In the genomic region with DNA sequence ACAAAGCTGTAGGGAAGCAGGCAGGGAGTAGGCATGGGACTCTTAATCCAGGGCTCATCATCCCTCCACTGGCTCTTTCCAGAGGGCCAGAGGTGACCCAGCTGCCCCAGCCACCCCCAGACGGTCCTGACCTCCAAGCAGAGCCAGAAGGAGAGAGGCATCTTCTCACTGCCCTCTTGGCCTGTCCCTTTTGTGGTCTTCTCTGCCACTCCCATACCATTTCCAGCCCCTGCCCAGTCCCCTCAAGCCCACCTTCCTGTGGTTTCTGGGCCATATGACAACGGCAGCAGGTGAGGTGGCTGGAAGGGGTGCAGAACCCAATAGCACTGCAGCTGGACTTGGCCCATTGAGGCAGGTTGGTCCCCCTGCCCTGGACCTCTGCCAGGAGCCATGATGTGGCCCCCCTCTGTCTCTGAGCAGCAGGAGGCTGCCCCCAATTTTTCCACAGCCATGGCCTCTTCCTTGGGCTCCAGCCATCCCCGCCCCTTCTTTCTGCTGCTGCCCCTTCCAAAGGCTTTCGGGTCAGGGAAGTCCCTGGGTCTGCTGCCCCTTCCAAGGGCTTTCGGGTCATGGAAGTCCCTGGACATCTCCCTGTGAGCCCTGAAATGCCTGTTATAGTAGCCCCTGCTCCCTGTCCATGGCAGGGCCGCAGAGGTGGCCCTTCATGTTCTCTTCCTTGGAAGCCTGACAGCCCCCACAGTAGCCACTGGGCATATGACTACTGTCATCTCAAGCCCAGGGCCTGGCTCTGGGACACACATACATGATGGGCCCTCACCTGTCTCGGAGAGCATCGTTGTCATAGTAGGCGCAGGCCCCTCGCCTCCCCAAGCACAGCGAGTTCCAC, we compare ENCODE assay signal across 11 cellular contexts.
"Had no signal": no experiment of that assay in that cellular context is flagged by ENCODE, and none has a peak within 500 bp of the region (broad histone marks: within the 10 kb centered on the region; RNA-seq: fewer than 3 reads in every experiment).

No MANE protein-coding gene starts in this region.

- H3K4me1 ChIP-seq: pancreas had no signal

- H3K27ac ChIP-seq: esophagus squamous epithelium, pancreas had no signal

- H3K4me3 ChIP-seq: esophagus squamous epithelium, pancreas, tibial nerve had no signal

- DNase-seq: activated CD4-positive, alpha-beta T cell treated with anti-CD3 and anti-CD28 coated beads, Interleukin-2, amount 50 U/mL, for 48 hours; activated naive CD4-positive, alpha-beta T cell treated with Interleukin-2 at 50 U/mL for 16 hours; caudate nucleus; esophagus squamous epithelium; foreskin fibroblast; mammary epithelial cell; nephron progenitor cell; SIG-M5 had no signal

- H3K27me3 ChIP-seq: esophagus squamous epithelium, pancreas, tibial nerve had no signal

- ATAC-seq: activated CD4-positive, CD25-positive, alpha-beta regulatory T cell treated with anti-CD3 and anti-CD28 coated beads, Interleukin-2, amount 50 U/mL, for 24 hours; pancreas had no signal

- H3K36me3 ChIP-seq: pancreas, tibial nerve had no signal

- H3K9me3 ChIP-seq: esophagus squamous epithelium, pancreas, tibial nerve had no signal
